ENCODE assay signal across 6 cellular contexts in genomic region chr12:40522837-40523236, GRCh38.
"Had no signal": no experiment of that assay in that cellular context is flagged by ENCODE, and none has a peak within 500 bp of the region (broad histone marks: within the 10 kb centered on the region; RNA-seq: fewer than 3 reads in every experiment).

No MANE protein-coding gene starts in this region.

- H3K9ac ChIP-seq: KMS-11 had no signal

- ATAC-seq: K562 had no signal

- H3K4me3 ChIP-seq: K562 had no signal

- H3K27ac ChIP-seq: HL-60, KMS-11 had no signal

- DNase-seq: KBM-7, KG1 had no signal

- FAIRE-seq: HTR-8/SVneo, K562 had no signal

- H3K4me2 ChIP-seq: KMS-11 had no signal
